ENCODE assay signal across 2 cellular contexts in genomic region chr12:87818416-87818815, GRCh38.
TF ChIP-seq lines count a peak whose summit lies in the region.

No MANE protein-coding gene starts in this region.

TF ChIP-seq in A549, 52 proteins besides CTCF, POLR2A, EP300 and RAD21 (continued from another document):
- no peak for TF ChIP-seq BCL3 (IDR thresholded peaks at IDR 0.05)
- no peak for TF ChIP-seq ZSCAN20 (CRISPR knock-in tag; IDR thresholded peaks at IDR 0.05)
- TF ChIP-seq HMGXB4 (CRISPR knock-in tag; IDR thresholded peaks at IDR 0.05; ENCODE audit: borderline replicate concordance) = no peak
- no peak for TF ChIP-seq EHMT2 (IDR thresholded peaks at IDR 0.05; ENCODE audit: low read depth)
- no peak for TF ChIP-seq USF2 (IDR thresholded peaks at IDR 0.05)
- TF ChIP-seq POLR2AphosphoS2 (conservative IDR thresholded peaks at IDR 0.05; ENCODE audit: low read length) = no peak
- no peak for TF ChIP-seq BHLHE40 (IDR thresholded peaks at IDR 0.05; ENCODE audit: low read depth, low read length)
- no peak for TF ChIP-seq FOSB (CRISPR knock-in tag; IDR thresholded peaks at IDR 0.05)
- no peak for TF ChIP-seq ELK1 (IDR thresholded peaks at IDR 0.05; ENCODE audit: low read depth, low read length)
- no peak for TF ChIP-seq SMC3 (IDR thresholded peaks at IDR 0.05)
- TF ChIP-seq JUN (IDR thresholded peaks at IDR 0.05) = no peak

TF ChIP-seq in IMR-90, 13 proteins besides CTCF, POLR2A, EP300 and RAD21 (continued from another document):
- TF ChIP-seq ELK1 (IDR thresholded peaks at IDR 0.05; ENCODE audit: borderline replicate concordance, low read depth, low read length) (no peak), FOS (IDR thresholded peaks at IDR 0.05; ENCODE audit: low read depth, low read length) (no peak), MAFK (IDR thresholded peaks at IDR 0.05; ENCODE audit: low read depth, low read length) (no peak), MXI1 (IDR thresholded peaks at IDR 0.05; ENCODE audit: borderline replicate concordance, low read depth, low read length) (no peak), RFX5 (IDR thresholded peaks at IDR 0.05; ENCODE audit: low read depth, low read length) (no peak), USF2 (IDR thresholded peaks at IDR 0.05; ENCODE audit: low read depth, low read length) (no peak), RCOR1 (IDR thresholded peaks at IDR 0.05; ENCODE audit: insufficient replicate concordance, low read length) (no peak), SMC3 (IDR thresholded peaks at IDR 0.05; ENCODE audit: low read depth, low read length) (no peak)
